ENCODE assay signal across 17 cellular contexts in the genomic region with DNA sequence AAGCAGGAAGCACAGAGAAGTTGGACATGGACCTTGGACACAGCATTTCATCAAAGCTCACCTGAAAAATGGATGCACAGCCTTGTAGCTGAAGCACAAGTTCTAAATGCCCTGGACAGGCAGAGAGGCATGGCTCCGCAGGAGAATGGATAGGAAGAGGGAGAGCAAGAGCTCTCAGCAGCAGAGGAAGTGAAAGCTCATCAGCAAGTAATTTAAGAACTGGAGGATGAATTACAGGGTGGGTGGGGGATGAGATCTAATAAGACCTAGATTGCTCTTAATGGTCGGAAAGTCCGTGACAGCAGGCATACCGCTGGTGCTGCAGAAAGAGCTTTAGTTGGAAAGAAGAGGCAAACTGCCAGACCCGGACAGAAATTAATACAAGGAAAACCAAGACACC. TPM values are rescaled to one million over a fixed set of nuclear protein-coding genes. Genes with fewer than 3 reads are reported as not detected.
DNase-seq lines count a peak whose midpoint lies in the region; ATAC-seq, FAIRE-seq and TF ChIP-seq lines count a peak whose summit lies in the region.
"Had no signal": no experiment of that assay in that cellular context is flagged by ENCODE, and none has a peak within 500 bp of the region (broad histone marks: within the 10 kb centered on the region; RNA-seq: fewer than 3 reads in every experiment).

No MANE protein-coding gene starts in this region.

- H3K27ac ChIP-seq in OCI-LY3 (ENCODE audit: low read length), result no peak overlapping the region
- H3K27ac ChIP-seq in A673 (ENCODE audit: low read depth, low read length, poor library complexity, severe bottlenecking), result no peak overlapping the region
- no peak overlapping the region for H3K27ac ChIP-seq in SJCRH30
- H3K27ac ChIP-seq: RWPE1, SJSA1 had no signal

- no peak overlapping the region for H3K9ac ChIP-seq in OCI-LY3 (ENCODE audit: low read length)

- H3K4me3 Mint-ChIP-seq in natural killer cell treated with Interleukin-12 subunit alpha and Interleukin-12 subunit beta and Interleukin-15 and Interleukin-18, amount 100 ng/mL, for 72 hours, result peak overlapping the region; percentile 10
- no peak overlapping the region for H3K4me3 Mint-ChIP-seq in natural killer cell
- H3K4me3 Mint-ChIP-seq in stimulated activated memory B cell treated with anti-CD40 and anti-IgM and Interleukin-4, amounts not matched to agents 10 μg/mL and 1 μg/mL and 100 μg/mL, for 72 hours, result no peak overlapping the region

- no peak overlapping the region for H2AFZ ChIP-seq in OCI-LY3 (ENCODE audit: low read depth, low read length)

- H3K4me1 Mint-ChIP-seq in natural killer cell treated with Interleukin-12 subunit alpha and Interleukin-12 subunit beta and Interleukin-15 and Interleukin-18, amount 100 ng/mL, for 72 hours (ENCODE audit: low read depth in 2 of 2), result peaks cover 6 to 14% of the 10 kb centered on the region in 2 donors
- H3K4me1 Mint-ChIP-seq in natural killer cell, result peaks cover 0 to 3% of the 10 kb centered on the region in 2 donors
- H3K4me1 Mint-ChIP-seq in stimulated activated memory B cell treated with anti-CD40 and anti-IgM and Interleukin-4, amounts not matched to agents 10 μg/mL and 1 μg/mL and 100 μg/mL, for 72 hours, result peaks cover 14% of the 10 kb centered on the region

- H4K20me1 ChIP-seq in OCI-LY3 (ENCODE audit: insufficient read depth, low read length), result no peaks in the 10 kb centered on the region

- H3K4me3 ChIP-seq in OCI-LY3 (ENCODE audit: low read length), result peak overlapping the region; percentile 12; the same call in 1 of the 2 replicates
- H3K4me3 ChIP-seq in A673 (ENCODE audit: low read depth, low read length, poor library complexity, severe bottlenecking), result no peak overlapping the region
- no peak overlapping the region for H3K4me3 ChIP-seq in SJCRH30
- H3K4me3 ChIP-seq: HAP-1, SJSA1 had no signal

- CTCF ChIA-PET in A673 (lab: Charles Lee), result no interaction called here

- H3K27ac Mint-ChIP-seq in natural killer cell treated with Interleukin-12 subunit alpha and Interleukin-12 subunit beta and Interleukin-15 and Interleukin-18, amount 100 ng/mL, for 72 hours, result no peak overlapping the region
- no peak overlapping the region for H3K27ac Mint-ChIP-seq in natural killer cell
- no peak overlapping the region for H3K27ac Mint-ChIP-seq in stimulated activated memory B cell treated with anti-CD40 and anti-IgM and Interleukin-4, amounts not matched to agents 10 μg/mL and 1 μg/mL and 100 μg/mL, for 72 hours

- TF ChIP-seq CTCF in natural killer cell (IDR thresholded peaks at IDR 0.05) (no peak), OCI-LY3 (IDR thresholded peaks at IDR 0.05; ENCODE audit: low read depth, low read length) (no peak), A673 (conservative IDR thresholded peaks at IDR 0.05; ENCODE audit: low read depth, low read length) (no peak)

- peak overlapping the region; percentile 50 for H3K4me2 ChIP-seq in OCI-LY3 (ENCODE audit: low read length)

- no peak for DNase-seq in natural killer cell treated with Interleukin-12 subunit alpha and Interleukin-12 subunit beta and Interleukin-15 and Interleukin-18, amount 100 ng/mL, for 72 hours (ENCODE audit: low spot score)
- DNase-seq in natural killer cell (no peak), NCI-H2227 (lab: John Stamatoyannopoulos, UW; ENCODE audit: unreplicated experiment) (peak; percentile 13), A673 (ENCODE audit: low spot score) (no peak), SJCRH30 (no peak), GM19239 (ENCODE audit: insufficient read length, low spot score) (no peak)
- DNase-seq: BE2C, Kasumi-1, NCI-H1048, NCI-H146, NCI-H2081 treated with DMSO at 0.1 percent for 48 hours, SW 1271 had no signal

- POLR2A ChIA-PET in A673 (lab: Charles Lee; ENCODE audit: low non-redundant PET), result no interaction called here

- intact Hi-C loops in natural killer cell (cut with micrococcal nuclease), result no loop called here
- intact Hi-C loops in A673 (cut with micrococcal nuclease; ENCODE audit: unreplicated experiment), result no loop called here

- H3K27me3 Mint-ChIP-seq in natural killer cell treated with Interleukin-12 subunit alpha and Interleukin-12 subunit beta and Interleukin-15 and Interleukin-18, amount 100 ng/mL, for 72 hours, result peaks cover 37 to 52% of the 10 kb centered on the region in 2 donors
- peaks cover 27 to 53% of the 10 kb centered on the region in 2 donors for H3K27me3 Mint-ChIP-seq in natural killer cell (ENCODE audit: low read depth in 2 of 2)
- peaks cover 71% of the 10 kb centered on the region for H3K27me3 Mint-ChIP-seq in stimulated activated memory B cell treated with anti-CD40 and anti-IgM and Interleukin-4, amounts not matched to agents 10 μg/mL and 1 μg/mL and 100 μg/mL, for 72 hours

- H3K9me3 ChIP-seq in OCI-LY3 (ENCODE audit: insufficient read depth, low read length) (no peaks in the 10 kb centered on the region), A673 (ENCODE audit: low read depth, low read length, poor library complexity, severe bottlenecking) (no peaks in the 10 kb centered on the region), SJCRH30 (replicated peaks) (no peaks in the 10 kb centered on the region)
- H3K9me3 ChIP-seq: BE2C, HAP-1, SJSA1 had no signal

- no TSS peak for BruUV-seq in A673 (replicated peaks; lab: Mats Ljungman, UMichigan)

- no peaks in the 10 kb centered on the region for H3K9me3 Mint-ChIP-seq in natural killer cell treated with Interleukin-12 subunit alpha and Interleukin-12 subunit beta and Interleukin-15 and Interleukin-18, amount 100 ng/mL, for 72 hours
- H3K9me3 Mint-ChIP-seq in natural killer cell, result no peaks in the 10 kb centered on the region
- H3K9me3 Mint-ChIP-seq in stimulated activated memory B cell treated with anti-CD40 and anti-IgM and Interleukin-4, amounts not matched to agents 10 μg/mL and 1 μg/mL and 100 μg/mL, for 72 hours, result no peaks in the 10 kb centered on the region

- H3K27me3 ChIP-seq in OCI-LY3 (ENCODE audit: low read depth, low read length) (peaks cover 63% of the 10 kb centered on the region), A673 (replicated peaks; ENCODE audit: insufficient read depth, low read depth, low read length, poor library complexity) (peaks cover 52% of the 10 kb centered on the region), SJCRH30 (no peaks in the 10 kb centered on the region)
- H3K27me3 ChIP-seq: SJSA1 had no signal

- no peak for FAIRE-seq in GM19239 (lab: Jason Lieb, UNC)

- peaks cover 15% of the 10 kb centered on the region for H3K4me1 ChIP-seq in OCI-LY3 (ENCODE audit: low read length)
- no peaks in the 10 kb centered on the region for H3K4me1 ChIP-seq in A673 (ENCODE audit: insufficient read depth, low read length, poor library complexity, severe bottlenecking)
- peaks cover 4% of the 10 kb centered on the region; the same call in 1 of the 2 replicates for H3K4me1 ChIP-seq in SJCRH30
- H3K4me1 ChIP-seq: BE2C, HAP-1, SJSA1 had no signal

- H3K36me3 Mint-ChIP-seq in natural killer cell treated with Interleukin-12 subunit alpha and Interleukin-12 subunit beta and Interleukin-15 and Interleukin-18, amount 100 ng/mL, for 72 hours, result no peaks in the 10 kb centered on the region
- no peaks in the 10 kb centered on the region for H3K36me3 Mint-ChIP-seq in natural killer cell
- no peaks in the 10 kb centered on the region for H3K36me3 Mint-ChIP-seq in stimulated activated memory B cell treated with anti-CD40 and anti-IgM and Interleukin-4, amounts not matched to agents 10 μg/mL and 1 μg/mL and 100 μg/mL, for 72 hours

- ATAC-seq in natural killer cell treated with Interleukin-12 subunit alpha and Interleukin-12 subunit beta and Interleukin-15 and Interleukin-18, amount 100 ng/mL, for 72 hours, result no peak
- ATAC-seq in natural killer cell, result no peak
- peak; percentile 27 for ATAC-seq in stimulated activated memory B cell treated with anti-CD40 and anti-IgM and Interleukin-4, amounts not matched to agents 10 μg/mL and 1 μg/mL and 100 μg/mL, for 72 hours

- no peaks in the 10 kb centered on the region for H3K79me2 ChIP-seq in OCI-LY3 (ENCODE audit: low read length)

- no peaks in the 10 kb centered on the region for H3K36me3 ChIP-seq in OCI-LY3 (replicated peaks; ENCODE audit: low read depth, low read length)
- H3K36me3 ChIP-seq in A673 (ENCODE audit: insufficient read depth, low read length, poor library complexity, severe bottlenecking), result no peaks in the 10 kb centered on the region
- H3K36me3 ChIP-seq in SJCRH30, result no peaks in the 10 kb centered on the region
- H3K36me3 ChIP-seq: BE2C, HAP-1, SJSA1 had no signal

RNA-seq across cellular contexts. Expression of a gene that starts 37.3 kb away (rescaled TPM):
- total RNA-seq in natural killer cell treated with Interleukin-12 subunit alpha and Interleukin-12 subunit beta and Interleukin-15 and Interleukin-18, amount 100 ng/mL, for 72 hours, result 1 to 10 TPM; 3.5 to 5.2 TPM
- total RNA-seq in natural killer cell (10 to 100 TPM; 11.3 to 13.1 (median 11.5) TPM), A673 (2021) (15.8 and 16.2 TPM in 2 replicates)
- total RNA-seq in SJCRH30 (2014; rRNA removed; shearing (Covaris generic)), result 18.1 and 20.3 TPM in 2 replicates
